Comparison of ENCODE assay signal across 14 cellular contexts in genomic region chr1:234589064-234589765, GRCh38. TPM values are rescaled to one million over a fixed set of nuclear protein-coding genes. Genes with fewer than 3 reads are reported as not detected.
DNase-seq lines count a peak whose midpoint lies in the region; ATAC-seq and TF ChIP-seq lines count a peak whose summit lies in the region.
"Had no signal": no experiment of that assay in that cellular context is flagged by ENCODE, and none has a peak within 500 bp of the region (broad histone marks: within the 10 kb centered on the region; RNA-seq: fewer than 3 reads in every experiment).

No MANE protein-coding gene starts in this region.

- TF ChIP-seq CTCF in adrenal gland (IDR thresholded peaks at IDR 0.05) (no peak), foreskin keratinocyte (conservative IDR thresholded peaks at IDR 0.05) (peak; percentile 12)

- 67 to 72% methylated on average over 15 to 16 of the region's 16 CpGs for WGBS in GM23248 (ENCODE audit: low coverage in 1 of 2, low lambda C conversion rate in 2 of 2, missing lambda C conversion rate in 2 of 2), 2 experiments
- 86 to 90% (median 88%) methylated on average over 15 to 16 of the region's 16 CpGs for WGBS in adrenal gland, 4 donors

- H3K4me3 ChIP-seq in GM23248 (no peak overlapping the region), adrenal gland (no peak overlapping the region), rectal smooth muscle tissue (ENCODE audit: low read length) (no peak overlapping the region)
- H3K4me3 ChIP-seq: ovary, upper lobe of right lung had no signal

- H3K27ac ChIP-seq in GM23248 (no peak overlapping the region), adrenal gland (peak overlapping the region; percentile 19 to 88 (median 42)), foreskin keratinocyte (peak overlapping the region; percentile 67), rectal smooth muscle tissue (ENCODE audit: low read depth, low read length) (peak overlapping the region; percentile 70)
- H3K27ac ChIP-seq: ovary, upper lobe of right lung had no signal

- H3K79me2 ChIP-seq in GM23248 (ENCODE audit: insufficient read depth) = no peaks in the 10 kb centered on the region

- intact Hi-C loops in adrenal gland (cut with DNase I) = no loop called here

- H3K9me2 ChIP-seq in GM23248 (ENCODE audit: insufficient read depth) = no peaks in the 10 kb centered on the region

- 0 out of 2 replicates have a peak overlapping the region, but pooled peaks have one; percentile 8 for H2AFZ ChIP-seq in GM23248

- H3K4me2 ChIP-seq in GM23248 (ENCODE audit: unreplicated experiment) = no peak overlapping the region

- TF ChIP-seq POLR2A in adrenal gland (IDR thresholded peaks at IDR 0.05) = no peak

- no peaks in the 10 kb centered on the region for H3K27me3 ChIP-seq in GM23248 (replicated peaks; ENCODE audit: insufficient read depth)
- no peaks in the 10 kb centered on the region for H3K27me3 ChIP-seq in adrenal gland
- no peaks in the 10 kb centered on the region for H3K27me3 ChIP-seq in foreskin keratinocyte
- no peaks in the 10 kb centered on the region for H3K27me3 ChIP-seq in rectal smooth muscle tissue (ENCODE audit: control insufficient read depth, insufficient read depth, low read length)
- H3K27me3 ChIP-seq: ovary, upper lobe of right lung had no signal

- H4K20me1 ChIP-seq in GM23248 (ENCODE audit: insufficient read depth) = no peaks in the 10 kb centered on the region

- peaks cover 28% of the 10 kb centered on the region for H3F3A ChIP-seq in GM23248 (ENCODE audit: insufficient read depth)

- H3K9me3 ChIP-seq in GM23248 (ENCODE audit: low read depth) (no peaks in the 10 kb centered on the region), adrenal gland (replicated peaks in 1 of 3) (no peaks in the 10 kb centered on the region)
- H3K9me3 ChIP-seq: ovary, upper lobe of right lung had no signal

- ATAC-seq in foreskin keratinocyte (peak; percentile 90), HG03139 (IDR thresholded peaks at IDR 0.05; ENCODE audit: unreplicated experiment) (no peak)
- ATAC-seq: upper lobe of right lung had no signal

- no peaks in the 10 kb centered on the region for H3K36me3 ChIP-seq in GM23248 (ENCODE audit: low read depth)
- no peaks in the 10 kb centered on the region for H3K36me3 ChIP-seq in adrenal gland (replicated peaks in 1 of 2)
- H3K36me3 ChIP-seq in rectal smooth muscle tissue (ENCODE audit: control insufficient read depth, insufficient read depth, low read length) = no peaks in the 10 kb centered on the region
- H3K36me3 ChIP-seq: ovary, upper lobe of right lung had no signal

- peaks cover 31% of the 10 kb centered on the region for H3K4me1 ChIP-seq in GM23248 (ENCODE audit: insufficient read depth)
- H3K4me1 ChIP-seq in adrenal gland (replicated peaks in 1 of 2) = peaks cover 21 to 30% of the 10 kb centered on the region in 2 donors
- peaks cover 23% of the 10 kb centered on the region for H3K4me1 ChIP-seq in foreskin keratinocyte
- peaks cover 34% of the 10 kb centered on the region for H3K4me1 ChIP-seq in rectal smooth muscle tissue (ENCODE audit: control insufficient read depth, insufficient read depth, low read length)

- H3K9ac ChIP-seq in GM23248 (no peak overlapping the region), rectal smooth muscle tissue (ENCODE audit: low read length) (no peak overlapping the region)

- in situ Hi-C loops in GM23248 (cut with MboI) = no loop called here

- DNase-seq in GM23248 = peak; percentile 72
- DNase-seq in adrenal gland = peak in 3 of 7 donors; percentile 38 to 65 (median 52)
- peak; percentile 91 for DNase-seq in foreskin keratinocyte
- no peak for DNase-seq in NCI-H748 (lab: John Stamatoyannopoulos, UW; ENCODE audit: unreplicated experiment)
- no peak for DNase-seq in stimulated activated CD4-positive, alpha-beta T cell treated with anti-CD3 and anti-CD28 coated beads, Interleukin-1b, Interleukin-23, amount 100 ng/mL, for 48 hours
- no peak for DNase-seq in NK-92 (lab: John Stamatoyannopoulos, UW; ENCODE audit: unreplicated experiment)
- DNase-seq: activated T-cell treated with anti-CD3 and anti-CD28 coated beads for 4 hours; AML-193; Kasumi-1; ovary; stimulated activated CD8-positive, alpha-beta memory T cell treated with anti-CD3 and anti-CD28 coated beads, Interleukin-4, amount 100 ng/mL, for 48 hours; upper lobe of right lung had no signal

RNA-seq across cellular contexts. Expression of gene IRF2BP2, which starts 20.8 kb away (rescaled TPM):
- 60.7 and 69.3 TPM in 2 replicates for total RNA-seq in GM23248 (2014; rRNA removed; shearing (Covaris generic))
- polyA plus RNA-seq in GM23248 (2016; fragmentation: Nextera tagmentation; extraction: Ambion mirVana) = 12.9 and 13.0 TPM in 2 replicates
- total RNA-seq in adrenal gland = 100 to 1,000 TPM in 4 of 8 donors, 10 to 100 TPM in 4; 66.5 to 182 (median 102) TPM
- 10 to 100 TPM; 47.2 to 87.6 (median 67.4) TPM for polyA plus RNA-seq in adrenal gland
- total RNA-seq in foreskin keratinocyte = 103 and 108 TPM in 2 replicates
- polyA plus RNA-seq in foreskin keratinocyte = 42.9 and 52.8 TPM in 2 replicates

Comparison
In these comparisons a context has a peak if more than half of its experiments do, and no peak if none do; other contexts are left out.
1. DNase-seq: peak in GM23248 (single experiment) and foreskin keratinocyte (2 of 2); none in NCI-H748 (single experiment), stimulated activated CD4-positive, alpha-beta T cell treated with anti-CD3 and anti-CD28 coated beads, Interleukin-1b, Interleukin-23, amount 100 ng/mL, for 48 hours (single experiment) and NK-92 (single experiment).